In the genomic region with DNA sequence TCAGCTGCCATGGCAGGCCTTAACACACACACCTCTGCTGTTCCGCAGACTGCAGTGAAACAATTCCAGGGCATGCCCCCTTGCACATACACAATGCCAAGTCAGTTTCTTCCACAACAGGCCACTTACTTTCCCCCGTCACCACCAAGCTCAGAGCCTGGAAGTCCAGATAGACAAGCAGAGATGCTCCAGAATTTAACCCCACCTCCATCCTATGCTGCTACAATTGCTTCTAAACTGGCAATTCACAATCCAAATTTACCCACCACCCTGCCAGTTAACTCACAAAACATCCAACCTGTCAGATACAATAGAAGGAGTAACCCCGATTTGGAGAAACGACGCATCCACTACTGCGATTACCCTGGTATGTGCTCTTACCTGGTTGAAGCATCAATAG, we compare ENCODE assay signal across 15 cellular contexts. TPM values are rescaled to one million over a fixed set of nuclear protein-coding genes. Genes with fewer than 3 reads are reported as not detected.
DNase-seq lines count a peak whose midpoint lies in the region; ATAC-seq and TF ChIP-seq lines count a peak whose summit lies in the region.
"Had no signal": no experiment of that assay in that cellular context is flagged by ENCODE, and none has a peak within 500 bp of the region (broad histone marks: within the 10 kb centered on the region; RNA-seq: fewer than 3 reads in every experiment).

No MANE protein-coding gene starts in this region.

- no peaks in the 10 kb centered on the region for H3K36me3 Mint-ChIP-seq in neural progenitor cell
- H3K36me3 Mint-ChIP-seq: memory B cell had no signal

- no TSS peak for BruUV-seq in PC-9 (replicated peaks; lab: Mats Ljungman, UMichigan)

- H3F3A ChIP-seq in PC-9 (ENCODE audit: insufficient read depth, low read depth) (peaks cover 55% of the 10 kb centered on the region), neural progenitor cell (ENCODE audit: low read depth) (no peaks in the 10 kb centered on the region)

- H3K9me3 Mint-ChIP-seq in neural progenitor cell = no peaks in the 10 kb centered on the region
- H3K9me3 Mint-ChIP-seq: memory B cell had no signal

- CTCF ChIA-PET in PC-9 (lab: Charles Lee) = no interaction called here

- H3K4me3 ChIP-seq in PC-9 (peak overlapping the region; percentile 89), esophagus (ENCODE audit: low read depth in 1 of 2, low read length in 2 of 2) (peak overlapping the region; percentile 58 to 87), neural progenitor cell (no peak overlapping the region), upper lobe of right lung (peak overlapping the region; percentile 73), right lobe of liver (no peak overlapping the region)

- no peak for TF ChIP-seq POLR2A in right lobe of liver (IDR thresholded peaks at IDR 0.05)

- peaks cover 30% of the 10 kb centered on the region for H3K4me1 Mint-ChIP-seq in neural progenitor cell

- H3K9me3 ChIP-seq in PC-9 (ENCODE audit: insufficient read depth, low read depth) (no peaks in the 10 kb centered on the region), esophagus (ENCODE audit: control insufficient read depth in 2 of 2, insufficient read depth in 1 of 2, low read depth in 1 of 2, low read length in 1 of 2) (no peaks in the 10 kb centered on the region), neural progenitor cell (ENCODE audit: low read depth) (no peaks in the 10 kb centered on the region), upper lobe of right lung (no peaks in the 10 kb centered on the region), right lobe of liver (no peaks in the 10 kb centered on the region)
- H3K9me3 ChIP-seq: BE2C, pancreas had no signal

- peaks cover 91% of the 10 kb centered on the region for H3K79me2 ChIP-seq in PC-9 (ENCODE audit: low read depth)
- no peaks in the 10 kb centered on the region for H3K79me2 ChIP-seq in neural progenitor cell (ENCODE audit: low read depth)

- H3K4me2 ChIP-seq in PC-9 = peak overlapping the region; percentile 92
- H3K4me2 ChIP-seq in neural progenitor cell = no peak overlapping the region

- H3K9ac ChIP-seq in neural progenitor cell = no peak overlapping the region

- H3K27me3 ChIP-seq in PC-9 (ENCODE audit: insufficient read depth, low read depth) (no peaks in the 10 kb centered on the region), esophagus (ENCODE audit: control insufficient read depth in 1 of 2, insufficient read depth in 2 of 2, low read length in 2 of 2) (no peaks in the 10 kb centered on the region), neural progenitor cell (peaks cover 58% of the 10 kb centered on the region), upper lobe of right lung (peaks cover 7% of the 10 kb centered on the region), right lobe of liver (no peaks in the 10 kb centered on the region)
- H3K27me3 ChIP-seq: pancreas had no signal

- peaks cover 68% of the 10 kb centered on the region for H3K4me1 ChIP-seq in PC-9 (replicated peaks; ENCODE audit: insufficient read depth)
- no peaks in the 10 kb centered on the region for H3K4me1 ChIP-seq in esophagus (ENCODE audit: control insufficient read depth in 2 of 2, insufficient read depth in 2 of 2, low read length in 1 of 2)
- no peaks in the 10 kb centered on the region for H3K4me1 ChIP-seq in neural progenitor cell
- H3K4me1 ChIP-seq in upper lobe of right lung = peaks cover 5% of the 10 kb centered on the region
- no peaks in the 10 kb centered on the region for H3K4me1 ChIP-seq in right lobe of liver

- no peak overlapping the region for H3K27ac Mint-ChIP-seq in neural progenitor cell
- H3K27ac Mint-ChIP-seq: memory B cell had no signal

- no peak overlapping the region for H3K4me3 Mint-ChIP-seq in neural progenitor cell
- H3K4me3 Mint-ChIP-seq: memory B cell had no signal

- H3K9me2 ChIP-seq in PC-9 (ENCODE audit: insufficient read depth) = no peaks in the 10 kb centered on the region

- H3K36me3 ChIP-seq in PC-9 (ENCODE audit: low read depth) (peaks cover 62% of the 10 kb centered on the region), esophagus (ENCODE audit: control insufficient read depth in 2 of 2, insufficient read depth in 2 of 2, low read length in 1 of 2) (peaks cover 2 to 7% of the 10 kb centered on the region in 2 donors), neural progenitor cell (no peaks in the 10 kb centered on the region), upper lobe of right lung (peaks cover 6% of the 10 kb centered on the region), right lobe of liver (no peaks in the 10 kb centered on the region)
- H3K36me3 ChIP-seq: BE2C had no signal

- H4K20me1 ChIP-seq in PC-9 (ENCODE audit: insufficient read depth) = no peaks in the 10 kb centered on the region
- peaks cover 6% of the 10 kb centered on the region for H4K20me1 ChIP-seq in neural progenitor cell (ENCODE audit: low read depth)

- intact Hi-C loops in PC-9 (cut with micrococcal nuclease; ENCODE audit: unreplicated experiment) = loop anchor here (10.0 kb wide), 1 partner anchor 132 kb away; no protein-coding TSS in a partner anchor
- intact Hi-C loops in upper lobe of right lung (cut with DNase I) = no loop called here
- intact Hi-C loops in right lobe of liver (cut with DNase I) = no loop called here

- ATAC-seq in upper lobe of right lung (no peak), right lobe of liver (no peak), GM19455 (IDR thresholded peaks at IDR 0.05; ENCODE audit: unreplicated experiment) (no peak)
- ATAC-seq: pancreas had no signal

- WGBS in esophagus, 2 donors = 52 to 57% methylated on average over 6 of the region's 6 CpGs
- WGBS in right lobe of liver (ENCODE audit: insufficient coverage, low coverage, low lambda C conversion rate, missing lambda C conversion rate) = 87% methylated on average over 5 of the region's 6 CpGs

- H3K27me3 Mint-ChIP-seq in neural progenitor cell (ENCODE audit: insufficient read depth, low read depth) = peaks cover 28% of the 10 kb centered on the region

- H2AFZ ChIP-seq in PC-9 (no peak overlapping the region), neural progenitor cell (replicated peaks) (no peak overlapping the region)

- DNase-seq in PC-9 = no peak
- peak; percentile 13 for DNase-seq in neural progenitor cell (ENCODE audit: low spot score)
- DNase-seq in upper lobe of right lung = no peak
- DNase-seq in AML-193 (lab: John Stamatoyannopoulos, UW) = no peak
- no peak for DNase-seq in right lobe of liver
- DNase-seq: amniotic stem cell; BE2C; DMS153; NCI-H446 treated with DMSO at 0.1 percent for 48 hours; pancreas; SHP77 treated with DMSO at 0.1 percent for 48 hours; stimulated activated naive CD4-positive, alpha-beta T cell treated with Interleukin-2 at 50 U/mL for 16 hours had no signal

- H3K27ac ChIP-seq in PC-9 = peak overlapping the region; percentile 96
- peak overlapping the region; percentile 71 to 91 for H3K27ac ChIP-seq in esophagus (ENCODE audit: low read depth in 2 of 2, low read length in 1 of 2)
- H3K27ac ChIP-seq in neural progenitor cell = no peak overlapping the region
- peak overlapping the region; percentile 4 for H3K27ac ChIP-seq in upper lobe of right lung
- no peak overlapping the region for H3K27ac ChIP-seq in right lobe of liver

- TF ChIP-seq CTCF in PC-9 (conservative IDR thresholded peaks at IDR 0.05) (no peak), neural progenitor cell (IDR thresholded peaks at IDR 0.05) (no peak), upper lobe of right lung (IDR thresholded peaks at IDR 0.05) (no peak), right lobe of liver (IDR thresholded peaks at IDR 0.05) (no peak)

- POLR2A ChIA-PET in PC-9 (lab: Charles Lee; ENCODE audit: unreplicated experiment) = interaction anchor here (0.6 kb wide), 1 partner anchor 367 kb away, joined by 9 read pairs; no protein-coding TSS in a partner anchor

RNA-seq across cellular contexts. Expression of a gene that starts 3.6 kb away (rescaled TPM):
- total RNA-seq in PC-9 (2021) (54.3 and 65.9 TPM in 2 replicates), neural progenitor cell (ENCODE audit: low replicate concordance) (0.84 and 0.96 TPM in 2 replicates), upper lobe of right lung (53.7 TPM), right lobe of liver (1 to 10 TPM in 2 of 6 experiments, under 1 TPM in 4; 0.29 to 4.2 (median 0.74) TPM)
- 100 to 1,000 TPM; 196 to 245 TPM for polyA plus RNA-seq in esophagus

Comparison
In these comparisons a context has a peak if more than half of its experiments do, and no peak if none do; other contexts are left out.
1. H3K27ac ChIP-seq: peak in PC-9 (single experiment), esophagus (2 of 2) and upper lobe of right lung (single experiment); none in neural progenitor cell (single experiment) and right lobe of liver (0 of 3).
2. H3K4me3 ChIP-seq: peak in PC-9 (single experiment), esophagus (2 of 2) and upper lobe of right lung (single experiment); none in neural progenitor cell (single experiment) and right lobe of liver (0 of 3).
3. RNA of a gene that starts 3.6 kb away (total RNA-seq): 54.3 to 65.9 TPM in PC-9 and 53.7 TPM in upper lobe of right lung (single experiment); 0.84 to 0.96 TPM in neural progenitor cell and 0.29 to 4.2 TPM in right lobe of liver; every median in the first group is over 10 times any median in the second.